13 cellular contexts compared by ENCODE assay signal in the genomic region with DNA sequence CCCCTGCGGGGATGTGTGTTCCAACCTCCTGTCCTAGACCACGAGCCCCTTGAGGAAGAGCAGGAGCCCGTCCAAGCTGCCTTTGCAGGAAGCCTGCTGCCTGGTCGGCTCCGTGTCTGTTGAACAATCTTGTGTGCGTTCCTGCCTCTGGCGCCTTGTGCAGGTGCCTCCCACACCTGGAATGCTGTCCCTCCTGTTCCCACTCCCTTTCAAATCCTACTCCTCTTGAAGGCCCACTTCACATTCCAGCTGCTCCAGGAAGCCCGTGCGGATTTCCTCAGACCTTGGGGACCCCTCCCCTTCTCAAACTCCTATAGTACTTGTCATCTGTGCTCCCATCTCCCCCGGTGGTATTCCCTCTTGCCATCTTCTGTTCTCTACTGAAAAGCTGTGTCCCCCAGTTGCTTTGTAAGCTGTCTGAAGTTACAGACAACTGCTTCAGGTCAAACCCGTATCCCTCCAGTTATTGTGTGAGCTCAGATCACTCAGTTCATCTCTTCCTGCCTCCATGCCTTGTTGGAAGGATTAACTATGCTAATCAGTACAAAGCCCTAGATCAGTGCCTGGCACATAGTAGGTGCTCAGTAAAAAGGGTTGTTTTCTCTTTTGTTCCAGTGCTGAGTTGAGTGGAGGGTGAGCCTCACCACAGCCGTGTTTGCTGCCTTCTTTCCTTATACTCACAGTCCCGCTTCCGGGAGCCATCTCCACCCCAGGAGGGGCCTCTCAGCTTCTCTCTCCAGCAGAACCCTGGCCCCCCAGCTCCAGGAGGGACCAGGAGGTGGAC.
DNase-seq lines count a peak whose midpoint lies in the region; ATAC-seq and TF ChIP-seq lines count a peak whose summit lies in the region.
"Had no signal": no experiment of that assay in that cellular context is flagged by ENCODE, and none has a peak within 500 bp of the region (broad histone marks: within the 10 kb centered on the region; RNA-seq: fewer than 3 reads in every experiment).

No MANE protein-coding gene starts in this region.

- H3K4me1 ChIP-seq in mesodermal cell (ENCODE audit: control insufficient read depth, insufficient read depth, low read length, poor library complexity, severe bottlenecking) (peaks cover 19% of the 10 kb centered on the region), upper lobe of left lung (peaks cover 18 to 33% (median 25%) of the 10 kb centered on the region in 4 donors)

- peak in 1 of 4 donors; percentile 75 for TF ChIP-seq EP300 in upper lobe of left lung (IDR thresholded peaks at IDR 0.05)

- DNase-seq in T47D (ENCODE audit: low read depth in 1 of 2, low spot score in 1 of 2) (peak; percentile 96 to 99), MCF 10A (ENCODE audit: unreplicated experiment) (no peak), upper lobe of left lung (peak in 1 of 2 donors; percentile 91), globus pallidus (ENCODE audit: low spot score) (no peak)
- DNase-seq: activated CD8-positive, alpha-beta T cell treated with anti-CD3 and anti-CD28 coated beads, Interleukin-2, amount 10 ng/mL, durations not matched to agents 7 days and 5 days; naive thymus-derived CD4-positive, alpha-beta T cell; NCI-H146 had no signal

- BruUV-seq in MCF 10A (replicated peaks; lab: Mats Ljungman, UMichigan), result no TSS peak

- 96 to 97% methylated on average over 12 to 14 of the region's 14 CpGs for WGBS in mesodermal cell (ENCODE audit: insufficient coverage in 2 of 2), 2 experiments
- WGBS in upper lobe of left lung, 2 donors, result 48 to 65% methylated on average over 12 to 14 of the region's 14 CpGs

- H3K4me1 Mint-ChIP-seq in MCF 10A (ENCODE audit: insufficient read depth, unreplicated experiment) (peaks cover 31% of the 10 kb centered on the region), brain (peaks cover 79% of the 10 kb centered on the region)
- H3K4me1 Mint-ChIP-seq: naive thymus-derived CD4-positive, alpha-beta T cell had no signal

- H3K4me3 ChIP-seq in mesodermal cell (ENCODE audit: extremely low read depth, insufficient read depth, low read length, poor library complexity, severe bottlenecking) (no peak overlapping the region), upper lobe of left lung (no peak overlapping the region)
- H3K4me3 ChIP-seq: A549, vagina had no signal

- H3K4me3 Mint-ChIP-seq in MCF 10A (ENCODE audit: unreplicated experiment) (no peak overlapping the region), brain (peak overlapping the region in 1 of 5 experiments; percentile 2)
- H3K4me3 Mint-ChIP-seq: activated CD8-positive, alpha-beta T cell treated with anti-CD3 and anti-CD28 coated beads, Interleukin-2, amount 10 ng/mL, durations not matched to agents 7 days and 5 days; naive thymus-derived CD4-positive, alpha-beta T cell had no signal

- CTCF ChIA-PET in MCF 10A (lab: Yijun Ruan, JAX), result interaction anchor here (0.9 to 1.7 kb wide), 4 partner anchors 16 to 78 kb away, joined by 4 to 7 read pairs (median 4); no protein-coding TSS in a partner anchor

- H3K27me3 Mint-ChIP-seq in MCF 10A (ENCODE audit: insufficient read depth, unreplicated experiment) (no peaks in the 10 kb centered on the region), brain (no peaks in the 10 kb centered on the region)
- H3K27me3 Mint-ChIP-seq: naive thymus-derived CD4-positive, alpha-beta T cell had no signal

- POLR2A ChIA-PET in MCF 10A (lab: Yijun Ruan, JAX), result interaction anchor here (0.7 to 1.1 kb wide), 2 partner anchors 23 to 30 kb away, joined by 3 read pairs; no protein-coding TSS in a partner anchor

- H3K36me3 Mint-ChIP-seq in MCF 10A (ENCODE audit: insufficient read depth, unreplicated experiment) (no peaks in the 10 kb centered on the region), brain (peaks cover 5% of the 10 kb centered on the region)
- H3K36me3 Mint-ChIP-seq: naive thymus-derived CD4-positive, alpha-beta T cell had no signal

- no peaks in the 10 kb centered on the region for H3K36me3 ChIP-seq in mesodermal cell (ENCODE audit: control insufficient read depth, insufficient read depth, low read length)
- no peaks in the 10 kb centered on the region for H3K36me3 ChIP-seq in upper lobe of left lung
- H3K36me3 ChIP-seq: vagina had no signal

- H3K27ac ChIP-seq in mesodermal cell (ENCODE audit: low read depth, low read length, severe bottlenecking), result peak overlapping the region; percentile 89
- peak overlapping the region; percentile 63 to 77 (median 70) for H3K27ac ChIP-seq in upper lobe of left lung
- H3K27ac ChIP-seq: A549, vagina had no signal

- peak in 2 of 4 donors; percentile 33 to 45 for TF ChIP-seq POLR2A in upper lobe of left lung (IDR thresholded peaks at IDR 0.05)

- in situ Hi-C loops in T47D (cut with HindIII; ENCODE audit: low pct_unique_long_range_greater_than_20kb, low sequenced_read_pairs), result no loop called here

- no peaks in the 10 kb centered on the region for H3K27me3 ChIP-seq in upper lobe of left lung
- H3K27me3 ChIP-seq: vagina had no signal

- ATAC-seq in upper lobe of left lung (ENCODE audit: low FRiP score in 2 of 2), result peak; percentile 31 to 78
- ATAC-seq in HG03095 (IDR thresholded peaks at IDR 0.05; ENCODE audit: unreplicated experiment), result no peak
- ATAC-seq in GM19023 (IDR thresholded peaks at IDR 0.05; ENCODE audit: unreplicated experiment), result no peak
- ATAC-seq: A549; activated CD8-positive, alpha-beta T cell treated with anti-CD3 and anti-CD28 coated beads, Interleukin-2, amount 10 ng/mL, durations not matched to agents 7 days and 5 days had no signal

- no peak overlapping the region for H3K27ac Mint-ChIP-seq in MCF 10A (ENCODE audit: low read depth, unreplicated experiment)
- peak overlapping the region in 4 of 5 experiments; percentile 10 to 67 (median 41) for H3K27ac Mint-ChIP-seq in brain
- H3K27ac Mint-ChIP-seq: activated CD8-positive, alpha-beta T cell treated with anti-CD3 and anti-CD28 coated beads, Interleukin-2, amount 10 ng/mL, durations not matched to agents 7 days and 5 days had no signal

- H3K9me3 ChIP-seq in mesodermal cell (ENCODE audit: control insufficient read depth, low read length) (peaks cover 8% of the 10 kb centered on the region), upper lobe of left lung (no peaks in the 10 kb centered on the region)
- H3K9me3 ChIP-seq: A549, vagina had no signal

- H3K9me3 Mint-ChIP-seq in MCF 10A (ENCODE audit: unreplicated experiment) (no peaks in the 10 kb centered on the region), brain (peaks cover 0 to 7% (median 0%) of the 10 kb centered on the region in 5 experiments)

- TF ChIP-seq CTCF in MCF 10A (IDR thresholded peaks at IDR 0.05; ENCODE audit: unreplicated experiment), result no peak
- TF ChIP-seq CTCF in brain (conservative IDR thresholded peaks at IDR 0.05), result no peak
- no peak for TF ChIP-seq CTCF in upper lobe of left lung (IDR thresholded peaks at IDR 0.05)

- intact Hi-C loops in MCF 10A (cut with micrococcal nuclease), result no loop called here

Comparison
In these comparisons a context has a peak if more than half of its experiments do, and no peak if none do; other contexts are left out.
1. DNase-seq: peak in T47D (2 of 2); none in MCF 10A (single experiment) and globus pallidus (single experiment).
2. ATAC-seq: peak in upper lobe of left lung (2 of 2); none in HG03095 (single experiment) and GM19023 (single experiment).